In the genomic region with DNA sequence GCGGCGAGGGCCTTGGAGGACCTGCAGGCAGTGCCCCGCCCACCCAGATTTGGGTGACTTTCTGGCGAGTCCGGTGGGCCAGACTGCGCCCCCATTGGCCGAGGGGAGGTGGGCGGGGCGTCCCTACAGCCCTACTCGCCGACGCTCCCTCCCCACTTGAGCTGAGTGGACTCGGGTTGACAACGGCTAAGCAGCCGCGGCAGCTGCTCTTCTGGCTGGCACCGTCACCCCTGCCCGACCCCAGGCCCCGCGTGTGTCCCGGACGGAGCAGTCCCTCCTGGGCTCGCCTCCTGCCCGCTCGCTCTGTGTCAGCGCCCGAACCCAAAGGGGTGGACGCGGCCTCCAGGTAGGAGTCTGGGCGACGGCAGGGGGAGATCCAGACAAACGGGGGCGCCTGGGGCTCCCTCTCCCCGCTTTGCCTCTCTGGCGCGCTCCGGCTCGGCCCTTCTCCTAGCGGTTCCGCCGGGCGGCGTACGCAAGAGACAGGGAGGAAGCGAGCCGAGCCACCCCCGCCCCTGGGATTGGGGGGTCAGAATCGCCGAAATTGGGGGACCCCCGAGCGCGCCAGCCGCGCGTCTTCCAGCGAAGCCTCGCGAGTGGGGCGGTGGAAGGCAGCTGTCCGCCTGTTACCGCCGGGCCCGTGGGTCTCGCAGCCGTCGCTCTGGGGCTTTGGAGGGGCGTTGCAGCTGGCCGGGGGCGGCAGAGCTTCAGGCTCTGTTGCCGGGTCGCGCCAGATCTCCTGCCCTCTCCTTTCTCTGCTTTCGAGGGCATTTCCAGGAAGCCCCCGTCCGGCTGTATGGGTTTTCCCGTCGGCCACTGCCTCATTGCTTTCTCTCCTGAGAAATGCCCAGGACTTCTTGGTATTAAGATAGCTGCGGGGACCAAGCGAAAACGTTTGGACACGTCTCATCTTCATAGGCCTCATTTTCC, we compare ENCODE assay signal across 8 cellular contexts. TPM values are rescaled to one million over a fixed set of nuclear protein-coding genes. Genes with fewer than 3 reads are reported as not detected.
DNase-seq lines count a peak whose midpoint lies in the region; ATAC-seq, FAIRE-seq and TF ChIP-seq lines count a peak whose summit lies in the region.

No MANE protein-coding gene starts in this region.

- in situ Hi-C loops in Panc1 (cut with HindIII; ENCODE audit: low pct_unique_long_range_greater_than_20kb, low sequenced_read_pairs), result no loop called here

- H3K9me3 ChIP-seq in Panc1 (ENCODE audit: control insufficient read depth, insufficient read depth, low read depth, low read length) (no peaks in the 10 kb centered on the region), kidney (ENCODE audit: control insufficient read depth in 1 of 2, low read length in 2 of 2) (no peaks in the 10 kb centered on the region), skeletal muscle satellite cell (replicated peaks; ENCODE audit: low read length) (no peaks in the 10 kb centered on the region)

- H3K9ac ChIP-seq in kidney (ENCODE audit: low read length in 2 of 2) (peak overlapping the region; percentile 55 to 85), skeletal muscle satellite cell (ENCODE audit: low read depth, low read length) (peak overlapping the region; percentile 84)

- peak overlapping the region; percentile 50 to 52 for H3K4me3 ChIP-seq in Panc1 (ENCODE audit: low read depth in 2 of 2, low read length in 2 of 2)
- H3K4me3 ChIP-seq in choroid plexus epithelial cell (ENCODE audit: low read depth, low read length), result peak overlapping the region; percentile 57
- peak overlapping the region; percentile 75 to 80 for H3K4me3 ChIP-seq in kidney (ENCODE audit: low read length in 2 of 2)
- H3K4me3 ChIP-seq in skeletal muscle satellite cell (ENCODE audit: low read length), result peak overlapping the region; percentile 76

- ATAC-seq in GM21723 (IDR thresholded peaks at IDR 0.05; ENCODE audit: unreplicated experiment), result peak; percentile 55
- peak; percentile 80 for ATAC-seq in Panc1

- POLR2A ChIA-PET in Panc1 (lab: Charles Lee), result interaction anchor here (0.6 kb wide), 1 partner anchor 176 kb away, joined by 13 read pairs; no protein-coding TSS in a partner anchor

- TF ChIP-seq CTCF in Panc1 (IDR thresholded peaks at IDR 0.05), result no peak
- TF ChIP-seq CTCF in choroid plexus epithelial cell (conservative IDR thresholded peaks at IDR 0.05; ENCODE audit: low read depth, low read length), result no peak
- TF ChIP-seq CTCF in kidney (IDR thresholded peaks at IDR 0.05; ENCODE audit: borderline replicate concordance, extremely low read depth, insufficient read depth), result no peak

- CTCF ChIA-PET in Panc1 (lab: Charles Lee), result no interaction called here

- intact Hi-C loops in Panc1 (cut with micrococcal nuclease; ENCODE audit: unreplicated experiment), result loop anchor here (10.0 kb wide), 1 partner anchor 99 kb away; no protein-coding TSS in a partner anchor
- intact Hi-C loops in kidney (cut with DNase I), result no loop called here

- H3K27ac ChIP-seq in Panc1 (ENCODE audit: low read length) (no peak overlapping the region), kidney (ENCODE audit: low read depth in 2 of 2, low read length in 2 of 2) (peak overlapping the region; percentile 82 to 85)

- peak; percentile 8 for FAIRE-seq in kidney (lab: Jason Lieb, UNC)

- H3K4me1 ChIP-seq in Panc1 (ENCODE audit: control insufficient read depth, insufficient read depth, low read length) (peaks cover 4% of the 10 kb centered on the region), kidney (ENCODE audit: control insufficient read depth in 1 of 2, insufficient read depth in 1 of 2, low read depth in 1 of 2, low read length in 2 of 2) (peaks cover 14 to 19% of the 10 kb centered on the region in 2 donors), skeletal muscle satellite cell (ENCODE audit: control insufficient read depth, insufficient read depth, low read length) (peaks cover 23% of the 10 kb centered on the region)

- H3K27me3 ChIP-seq in Panc1 (ENCODE audit: control insufficient read depth, insufficient read depth, low read length) (no peaks in the 10 kb centered on the region), skeletal muscle satellite cell (ENCODE audit: control insufficient read depth, insufficient read depth, low read length) (no peaks in the 10 kb centered on the region)

- no TSS peak for BruUV-seq in Panc1 (replicated peaks; lab: Mats Ljungman, UMichigan)

- DNase-seq in CD1c-positive myeloid dendritic cell (ENCODE audit: extremely low spot score), result peak; percentile 71
- DNase-seq in Panc1 (ENCODE audit: low read depth, low spot score), result no peak
- DNase-seq in choroid plexus epithelial cell (ENCODE audit: low read depth), result peak; percentile 31
- DNase-seq in kidney, result peak; percentile 94
- no peak for DNase-seq in activated gamma-delta T cell (lab: John Stamatoyannopoulos, UW)
- no peak for DNase-seq in activated naive CD4-positive, alpha-beta T cell (lab: John Stamatoyannopoulos, UW)

- peak overlapping the region; percentile 92 for H3K4me2 ChIP-seq in skeletal muscle satellite cell (ENCODE audit: low read length)

- no peaks in the 10 kb centered on the region for H3K36me3 ChIP-seq in Panc1 (ENCODE audit: control insufficient read depth, insufficient read depth, low read length)
- no peaks in the 10 kb centered on the region for H3K36me3 ChIP-seq in kidney (ENCODE audit: control insufficient read depth in 1 of 2, insufficient read depth in 2 of 2, low read length in 2 of 2)
- H3K36me3 ChIP-seq in skeletal muscle satellite cell (ENCODE audit: insufficient read depth, low read length), result no peaks in the 10 kb centered on the region

RNA-seq across cellular contexts. Expression of gene STARD8, which starts 46.3 kb away (rescaled TPM):
- total RNA-seq in Panc1 (2021; ENCODE audit: unreplicated experiment) (4.6 TPM), kidney (23.4 TPM)
- polyA plus RNA-seq in Panc1 (2012; ENCODE audit: insufficient read length), result 2.7 TPM
- 12.7 TPM for polyA plus RNA-seq in kidney (ENCODE audit: insufficient read depth, low read depth, low replicate concordance)
- 0.76 and 0.87 TPM in 2 replicates for total RNA-seq in skeletal muscle satellite cell (2012; rRNA removed)

Comparison
In these comparisons a context has a peak if more than half of its experiments do, and no peak if none do; other contexts are left out.
1. DNase-seq: peak in CD1c-positive myeloid dendritic cell (single experiment), choroid plexus epithelial cell (single experiment) and kidney (single experiment); none in Panc1 (single experiment), activated gamma-delta T cell (single experiment) and activated naive CD4-positive, alpha-beta T cell (0 of 4).
2. Peak in every context shown above with its lines, with median percentiles within 50 percentile points of each other: H3K4me3 ChIP-seq.